ENCODE assay signal across 8 cellular contexts in the genomic region with DNA sequence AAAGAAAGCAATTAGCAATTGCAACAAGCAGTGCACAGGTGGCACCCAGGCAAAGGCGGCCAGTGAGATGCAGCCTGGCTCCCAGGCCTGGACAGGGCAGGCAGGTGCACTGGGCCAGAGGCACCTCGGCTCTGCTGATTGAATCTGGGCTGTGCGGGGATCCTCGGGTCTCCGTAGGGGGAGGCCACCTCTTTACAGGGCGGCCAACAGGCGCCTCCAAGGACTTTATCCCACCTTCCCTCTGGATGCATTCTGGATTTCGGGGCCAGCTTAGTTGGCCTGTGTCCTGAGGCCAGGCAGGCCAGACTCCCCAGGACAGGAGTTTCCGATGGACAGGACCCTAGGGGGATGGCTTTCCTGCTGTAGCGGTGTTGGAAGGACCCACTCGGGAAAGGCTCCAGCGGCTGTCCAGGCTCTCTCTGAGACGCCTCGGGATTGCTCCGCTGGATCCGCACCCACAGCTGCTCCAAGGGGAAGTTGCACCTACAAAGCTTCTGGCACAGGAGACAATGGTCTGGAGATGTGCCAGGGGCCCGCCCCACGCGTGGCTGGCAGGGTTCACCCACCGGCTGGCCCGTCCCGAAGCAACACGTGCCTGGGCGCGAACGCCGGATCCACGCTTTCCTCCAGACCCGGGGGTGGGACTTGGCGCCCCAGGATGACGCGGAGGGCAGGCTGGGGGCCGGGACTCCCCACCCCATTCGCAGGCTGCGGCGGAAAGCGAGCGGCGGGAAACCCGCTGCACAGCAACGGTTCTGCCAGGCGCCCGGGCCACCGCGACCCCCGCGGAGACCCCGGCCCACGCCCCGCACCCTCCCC. TPM values are rescaled to one million over a fixed set of nuclear protein-coding genes. Genes with fewer than 3 reads are reported as not detected.
DNase-seq lines count a peak whose midpoint lies in the region; ATAC-seq and TF ChIP-seq lines count a peak whose summit lies in the region.

No MANE protein-coding gene starts in this region.

- intact Hi-C loops in left cardiac atrium (cut with DNase I): no loop called here
- intact Hi-C loops in posterior vena cava (cut with DNase I): no loop called here
- intact Hi-C loops in uterus (cut with DNase I; ENCODE audit: low total_unique reads): no loop called here

- peak; percentile 76 to 83 for ATAC-seq in left cardiac atrium

- H3K9ac ChIP-seq in HUES48 (ENCODE audit: low read depth, low read length): peak overlapping the region; percentile 48; the same call in 1 of the 2 replicates

- 0 out of 2 replicates have a peak, but pooled peaks cover 5% of the 10 kb centered on the region for H3K4me1 ChIP-seq in HUES48 (ENCODE audit: control insufficient read depth, insufficient read depth, low read length)
- peaks cover 0 to 7% of the 10 kb centered on the region in 2 donors for H3K4me1 ChIP-seq in uterus

- DNase-seq in DMS53 (lab: John Stamatoyannopoulos, UW) (peak; percentile 71), DMS53 treated with DMSO at 0.1 percent for 48 hours (lab: John Stamatoyannopoulos, UW; ENCODE audit: unreplicated experiment) (no peak), SKM-1 (lab: John Stamatoyannopoulos, UW; ENCODE audit: unreplicated experiment) (peak; percentile 61), left cardiac atrium (peak; percentile 90), posterior vena cava (ENCODE audit: low spot score) (peak; percentile 95), uterus (peak; percentile 71 to 72)
- DNase-seq in activated naive CD8-positive, alpha-beta T cell treated with anti-CD3 and anti-CD28 coated beads for 36 hours: peak; percentile 87

- H3K4me3 ChIP-seq in HUES48 (ENCODE audit: low read depth, low read length): peak overlapping the region; percentile 72
- H3K4me3 ChIP-seq in uterus: peak overlapping the region; percentile 34 to 83

- peaks cover 9% of the 10 kb centered on the region for H3K36me3 ChIP-seq in HUES48 (ENCODE audit: control insufficient read depth, insufficient read depth, low read length)
- H3K36me3 ChIP-seq in uterus: no peaks in the 10 kb centered on the region

- no peak overlapping the region for H3K27ac ChIP-seq in HUES48 (ENCODE audit: low read depth, low read length)
- peak overlapping the region; percentile 42 to 53 for H3K27ac ChIP-seq in uterus

- H3K4me3 Mint-ChIP-seq in activated naive CD8-positive, alpha-beta T cell treated with anti-CD3 and anti-CD28 coated beads for 36 hours: peak overlapping the region; percentile 83

- no peaks in the 10 kb centered on the region for H3K27me3 Mint-ChIP-seq in activated naive CD8-positive, alpha-beta T cell treated with anti-CD3 and anti-CD28 coated beads for 36 hours

- TF ChIP-seq POLR2A in uterus (IDR thresholded peaks at IDR 0.05): no peak

- H3K27ac Mint-ChIP-seq in activated naive CD8-positive, alpha-beta T cell treated with anti-CD3 and anti-CD28 coated beads for 36 hours: peak overlapping the region; percentile 85

- H3K9me3 Mint-ChIP-seq in activated naive CD8-positive, alpha-beta T cell treated with anti-CD3 and anti-CD28 coated beads for 36 hours: no peaks in the 10 kb centered on the region

- peaks cover 19% of the 10 kb centered on the region for H3K36me3 Mint-ChIP-seq in activated naive CD8-positive, alpha-beta T cell treated with anti-CD3 and anti-CD28 coated beads for 36 hours

- TF ChIP-seq CTCF in uterus (IDR thresholded peaks at IDR 0.05): no peak

- no peaks in the 10 kb centered on the region for H3K9me3 ChIP-seq in HUES48 (ENCODE audit: control insufficient read depth, insufficient read depth, low read length)
- no peaks in the 10 kb centered on the region for H3K9me3 ChIP-seq in uterus

- H3K27me3 ChIP-seq in HUES48 (ENCODE audit: control insufficient read depth, insufficient read depth, low read length) (no peaks in the 10 kb centered on the region), uterus (no peaks in the 10 kb centered on the region)

- H3K4me1 Mint-ChIP-seq in activated naive CD8-positive, alpha-beta T cell treated with anti-CD3 and anti-CD28 coated beads for 36 hours: peaks cover 13% of the 10 kb centered on the region

RNA-seq across cellular contexts. Expression of gene SLC19A1, which starts 0.8 kb away (rescaled TPM):
- total RNA-seq in activated naive CD8-positive, alpha-beta T cell treated with anti-CD3 and anti-CD28 coated beads for 36 hours: 10 to 100 TPM; 63.2 to 64.0 TPM
- total RNA-seq in left cardiac atrium: 1 to 10 TPM; 5.4 to 8.6 TPM
- 1 to 10 TPM; 4.5 to 6.5 TPM for total RNA-seq in posterior vena cava
- total RNA-seq in uterus: 10 to 100 TPM in 2 of 4 donors, 1 to 10 TPM in 1, not detected in 1; 7.6 to 12.8 (median 10.3) TPM

Comparison
In these comparisons a context has a peak if more than half of its experiments do, and no peak if none do; other contexts are left out.
1. RNA of gene SLC19A1, which starts 0.8 kb away (total RNA-seq): 63.2 to 64.0 TPM in activated naive CD8-positive, alpha-beta T cell treated with anti-CD3 and anti-CD28 coated beads for 36 hours; 7.6 to 12.8 TPM in uterus, 5.4 to 8.6 TPM in left cardiac atrium and 4.5 to 6.5 TPM in posterior vena cava; every median in the first group is over 4 times any median in the second.